ENCODE assay signal across 15 cellular contexts in the genomic region with DNA sequence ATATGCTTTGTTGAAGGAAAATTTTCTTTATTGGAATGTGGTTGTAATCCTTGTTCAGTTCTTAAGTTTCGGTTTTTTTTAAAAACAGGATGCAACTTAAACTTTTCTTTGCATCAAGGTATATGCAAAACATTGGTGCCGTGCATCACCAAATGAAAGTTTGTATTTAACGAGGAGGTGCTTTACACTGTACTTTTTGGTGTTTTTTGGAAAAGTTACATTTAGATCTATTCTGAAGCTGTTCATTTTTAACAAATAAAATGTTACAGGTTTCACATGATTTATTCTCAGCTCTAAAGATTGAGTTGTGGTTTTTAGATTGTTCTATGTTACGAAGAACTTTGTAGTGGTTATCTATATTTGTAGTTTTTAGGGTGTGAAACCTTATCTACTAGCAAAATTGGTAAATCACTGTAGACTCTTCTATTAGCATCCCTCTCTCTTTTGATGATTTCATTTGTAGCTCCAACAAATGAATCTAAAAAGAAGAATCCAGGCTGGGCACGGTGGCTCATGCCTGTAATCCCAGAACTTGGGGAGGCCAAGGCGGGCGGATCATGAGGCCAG.
"Had no signal": no experiment of that assay in that cellular context is flagged by ENCODE, and none has a peak within 500 bp of the region (broad histone marks: within the 10 kb centered on the region; RNA-seq: fewer than 3 reads in every experiment).

No MANE protein-coding gene starts in this region.

- H3K4me3 ChIP-seq: coronary artery, gastrocnemius medialis, hepatocyte, right atrium auricular region, skin epidermis, tibial nerve had no signal

- H3K4me3 Mint-ChIP-seq: activated CD8-positive, alpha-beta memory T cell treated with anti-CD3 and anti-CD28 coated beads, Interleukin-2, amount 10 ng/mL, durations not matched to agents 7 days and 5 days had no signal

- ATAC-seq: activated CD8-positive, alpha-beta memory T cell treated with anti-CD3 and anti-CD28 coated beads, Interleukin-2, amount 10 ng/mL, durations not matched to agents 7 days and 5 days; gastrocnemius medialis; left ventricle myocardium superior had no signal

- H3K27me3 ChIP-seq: gastrocnemius medialis, hepatocyte, right atrium auricular region, tibial nerve had no signal

- H3K4me1 ChIP-seq: gastrocnemius medialis, right atrium auricular region, tibial nerve had no signal

- H2AFZ ChIP-seq: hepatocyte had no signal

- H3K27me3 Mint-ChIP-seq: activated CD8-positive, alpha-beta memory T cell treated with anti-CD3 and anti-CD28 coated beads, Interleukin-2, amount 10 ng/mL, durations not matched to agents 7 days and 5 days had no signal

- H3K27ac Mint-ChIP-seq: activated CD8-positive, alpha-beta memory T cell treated with anti-CD3 and anti-CD28 coated beads, Interleukin-2, amount 10 ng/mL, durations not matched to agents 7 days and 5 days had no signal

- H3K4me2 ChIP-seq: hepatocyte had no signal

- DNase-seq: activated CD4-positive, CD25-positive, alpha-beta regulatory T cell; activated CD8-positive, alpha-beta memory T cell treated with anti-CD3 and anti-CD28 coated beads, Interleukin-2, amount 10 ng/mL, durations not matched to agents 7 days and 5 days; activated naive CD4-positive, alpha-beta T cell treated with Interleukin-2 at 50 U/mL for 16 hours; caudate nucleus; effector CD4-positive, alpha-beta T cell; gastrocnemius medialis; kidney; left ventricle myocardium superior; nucleus accumbens; T-helper 1 cell had no signal

- H3K27ac ChIP-seq: coronary artery, gastrocnemius medialis, hepatocyte, right atrium auricular region, skin epidermis, tibial nerve had no signal

- H3K9me3 ChIP-seq: gastrocnemius medialis, right atrium auricular region, tibial nerve had no signal

- H3K79me2 ChIP-seq: hepatocyte had no signal
